ENCODE assay signal across 1 cellular context in the genomic region with DNA sequence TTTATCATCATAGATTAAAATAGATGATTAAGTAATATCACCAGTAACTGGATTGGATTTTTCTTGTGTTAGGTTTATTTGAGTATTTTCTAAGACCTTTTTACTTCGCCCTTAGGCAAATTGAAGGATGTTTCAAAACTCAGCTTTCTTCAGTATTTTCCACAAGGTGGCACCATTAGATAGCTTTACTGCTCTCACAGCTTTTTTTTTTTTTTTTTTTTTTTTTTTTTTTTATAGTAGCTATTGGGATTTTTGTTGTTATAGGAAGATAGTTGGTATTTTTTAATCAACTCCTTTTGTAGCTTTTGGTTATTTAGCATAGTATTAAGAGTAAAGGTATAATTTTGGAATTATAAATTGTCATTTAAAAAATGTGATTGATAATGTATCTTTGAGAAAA.
TF ChIP-seq lines count a peak whose summit lies in the region.
"Not testable (repeated sequence)": the region's sequence is repeated elsewhere in the genome, so short reads cannot be mapped to it uniquely, and the experiment has no call there.

No MANE protein-coding gene starts in this region.

TF ChIP-seq in K562, 482 proteins besides CTCF, POLR2A, EP300 and RAD21:
- peak; percentile 86 for TF ChIP-seq ZNF384 (IDR thresholded peaks at IDR 0.05; ENCODE audit: low read depth, low read length)
- TF ChIP-seq, protein P1, sequence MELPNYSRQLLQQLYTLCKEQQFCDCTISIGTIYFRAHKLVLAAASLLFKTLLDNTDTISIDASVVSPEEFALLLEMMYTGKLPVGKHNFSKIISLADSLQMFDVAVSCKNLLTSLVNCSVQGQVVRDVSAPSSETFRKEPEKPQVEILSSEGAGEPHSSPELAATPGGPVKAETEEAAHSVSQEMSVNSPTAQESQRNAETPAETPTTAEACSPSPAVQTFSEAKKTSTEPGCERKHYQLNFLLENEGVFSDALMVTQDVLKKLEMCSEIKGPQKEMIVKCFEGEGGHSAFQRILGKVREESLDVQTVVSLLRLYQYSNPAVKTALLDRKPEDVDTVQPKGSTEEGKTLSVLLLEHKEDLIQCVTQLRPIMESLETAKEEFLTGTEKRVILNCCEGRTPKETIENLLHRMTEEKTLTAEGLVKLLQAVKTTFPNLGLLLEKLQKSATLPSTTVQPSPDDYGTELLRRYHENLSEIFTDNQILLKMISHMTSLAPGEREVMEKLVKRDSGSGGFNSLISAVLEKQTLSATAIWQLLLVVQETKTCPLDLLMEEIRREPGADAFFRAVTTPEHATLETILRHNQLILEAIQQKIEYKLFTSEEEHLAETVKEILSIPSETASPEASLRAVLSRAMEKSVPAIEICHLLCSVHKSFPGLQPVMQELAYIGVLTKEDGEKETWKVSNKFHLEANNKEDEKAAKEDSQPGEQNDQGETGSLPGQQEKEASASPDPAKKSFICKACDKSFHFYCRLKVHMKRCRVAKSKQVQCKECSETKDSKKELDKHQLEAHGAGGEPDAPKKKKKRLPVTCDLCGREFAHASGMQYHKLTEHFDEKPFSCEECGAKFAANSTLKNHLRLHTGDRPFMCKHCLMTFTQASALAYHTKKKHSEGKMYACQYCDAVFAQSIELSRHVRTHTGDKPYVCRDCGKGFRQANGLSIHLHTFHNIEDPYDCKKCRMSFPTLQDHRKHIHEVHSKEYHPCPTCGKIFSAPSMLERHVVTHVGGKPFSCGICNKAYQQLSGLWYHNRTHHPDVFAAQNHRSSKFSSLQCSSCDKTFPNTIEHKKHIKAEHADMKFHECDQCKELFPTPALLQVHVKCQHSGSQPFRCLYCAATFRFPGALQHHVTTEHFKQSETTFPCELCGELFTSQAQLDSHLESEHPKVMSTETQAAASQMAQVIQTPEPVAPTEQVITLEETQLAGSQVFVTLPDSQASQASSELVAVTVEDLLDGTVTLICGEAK (IDR thresholded peaks at IDR 0.05): peak; percentile 49; the same call in 1 of the 2 replicates
- TF ChIP-seq, protein P1 (CRISPR knock-in tag; IDR thresholded peaks at IDR 0.05): not testable (repeated sequence)
